14 cellular contexts compared by ENCODE assay signal in the genomic region with DNA sequence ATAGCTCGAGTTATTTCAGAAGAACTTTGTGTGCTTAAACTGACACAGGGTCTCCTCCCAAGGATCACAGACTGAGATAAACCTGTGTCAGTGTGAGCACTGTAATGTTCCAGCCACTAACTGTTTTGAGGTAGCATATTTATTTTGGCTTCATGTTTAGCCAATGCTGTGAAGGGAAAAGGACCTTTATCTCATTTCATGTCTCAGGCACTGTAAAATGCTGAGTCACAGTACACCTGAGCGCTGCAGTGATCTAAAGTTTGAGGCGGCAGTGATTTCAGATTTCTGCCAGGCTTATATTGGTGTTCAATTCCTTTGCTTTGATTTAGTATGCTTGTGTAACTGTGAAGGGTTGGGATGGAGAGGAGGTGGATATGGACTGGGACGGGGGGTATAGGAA. TPM values are rescaled to one million over a fixed set of nuclear protein-coding genes. Genes with fewer than 3 reads are reported as not detected.
DNase-seq lines count a peak whose midpoint lies in the region; ATAC-seq, FAIRE-seq and TF ChIP-seq lines count a peak whose summit lies in the region.
"Had no signal": no experiment of that assay in that cellular context is flagged by ENCODE, and none has a peak within 500 bp of the region (broad histone marks: within the 10 kb centered on the region; RNA-seq: fewer than 3 reads in every experiment).

No MANE protein-coding gene starts in this region.

- peak overlapping the region; percentile 71 to 86 for H3K27ac Mint-ChIP-seq in T-cell

- no peaks in the 10 kb centered on the region for H3K36me3 ChIP-seq in GM06990 (ENCODE audit: control insufficient read depth, insufficient read depth, low read length)
- no peaks in the 10 kb centered on the region for H3K36me3 ChIP-seq in HepG2 (replicated peaks in 1 of 2; ENCODE audit: control insufficient read depth in 1 of 2, insufficient read depth in 2 of 2, low read length in 2 of 2)
- H3K36me3 ChIP-seq in brain microvascular endothelial cell (replicated peaks): no peaks in the 10 kb centered on the region
- H3K36me3 ChIP-seq in upper lobe of right lung: peaks cover 2% of the 10 kb centered on the region

- H3K27ac ChIP-seq in 22Rv1 (peak overlapping the region; percentile 46), HepG2 (ENCODE audit: extremely low read length, insufficient read depth, low read length) (no peak overlapping the region), brain microvascular endothelial cell (no peak overlapping the region), upper lobe of right lung (no peak overlapping the region)
- H3K27ac ChIP-seq: epithelial cell of prostate had no signal

- no TSS peak for BruUV-seq in HepG2 (replicated peaks; lab: Mats Ljungman, UMichigan)

- peak overlapping the region; percentile 43 for H3K4me2 ChIP-seq in HepG2 (ENCODE audit: low read depth, low read length)

- H3K4me3 Mint-ChIP-seq in T-cell: no peak overlapping the region
- H3K4me3 Mint-ChIP-seq: B cell, memory B cell had no signal

- TF ChIP-seq CTCF in 22Rv1 (IDR thresholded peaks at IDR 0.05): no peak
- no peak for TF ChIP-seq CTCF in GM06990 (IDR thresholded peaks at IDR 0.05; ENCODE audit: insufficient read depth, low read length, poor library complexity, severe bottlenecking)
- TF ChIP-seq CTCF in HepG2 (CRISPR knock-in tag; IDR thresholded peaks at IDR 0.05): no peak
- TF ChIP-seq CTCF in brain microvascular endothelial cell (IDR thresholded peaks at IDR 0.05; ENCODE audit: low read depth, low read length, missing control alignments): no peak
- TF ChIP-seq CTCF in upper lobe of right lung (IDR thresholded peaks at IDR 0.05): no peak

- no peak for TF ChIP-seq RAD21 in HepG2 (CRISPR knock-in tag; IDR thresholded peaks at IDR 0.05)

- peak; percentile 11 for DNase-seq in GM06990 (ENCODE audit: extremely low read depth, insufficient read length)
- DNase-seq in T-cell: no peak
- DNase-seq in HepG2 (ENCODE audit: low spot score): peak; percentile 23
- DNase-seq in brain microvascular endothelial cell: no peak
- no peak for DNase-seq in upper lobe of right lung
- DNase-seq: hypothalamus, NCI-H446, posterior cingulate gyrus had no signal

- H3K9ac ChIP-seq in HepG2 (ENCODE audit: insufficient read depth, low read depth, low read length): no peak overlapping the region

- H3K27me3 ChIP-seq in GM06990 (replicated peaks; ENCODE audit: control insufficient read depth, insufficient read depth, low read length): no peaks in the 10 kb centered on the region
- H3K27me3 ChIP-seq in HepG2 (ENCODE audit: control insufficient read depth in 1 of 2, insufficient read depth in 2 of 2, low read length in 2 of 2): no peaks in the 10 kb centered on the region; a peak in 1 of 5 replicates
- H3K27me3 ChIP-seq in brain microvascular endothelial cell (replicated peaks): no peaks in the 10 kb centered on the region
- no peaks in the 10 kb centered on the region for H3K27me3 ChIP-seq in upper lobe of right lung

- in situ Hi-C loops in HepG2 (cut with HindIII; ENCODE audit: extremely low pct_ligation_motif_present, low pct_unique_long_range_greater_than_20kb): no loop called here
- in situ Hi-C loops in brain microvascular endothelial cell (cut with HindIII; ENCODE audit: low pct_ligation_motif_present, low sequenced_read_pairs): no loop called here

- H3K4me1 Mint-ChIP-seq in T-cell: peaks cover 29 to 40% (median 36%) of the 10 kb centered on the region in 3 donors

- TF ChIP-seq POLR2A in HepG2 (IDR thresholded peaks at IDR 0.05; ENCODE audit: insufficient read depth in 1 of 2, low read depth in 2 of 2, low read length in 2 of 2): no peak

- H3K27me3 Mint-ChIP-seq in T-cell: no peaks in the 10 kb centered on the region
- H3K27me3 Mint-ChIP-seq: B cell, memory B cell had no signal

- peaks cover 3% of the 10 kb centered on the region for H3K36me3 Mint-ChIP-seq in T-cell

- H3K4me1 ChIP-seq in HepG2 (ENCODE audit: insufficient read depth, low read length): peaks cover 58% of the 10 kb centered on the region
- H3K4me1 ChIP-seq in upper lobe of right lung: peaks cover 12% of the 10 kb centered on the region

- H4K20me1 ChIP-seq in HepG2 (ENCODE audit: insufficient read depth, low read length): peaks cover 11% of the 10 kb centered on the region

- H3K4me3 ChIP-seq in GM06990 (replicated peaks; ENCODE audit: low read depth, low read length): peak overlapping the region; percentile 14; the same call in 1 of the 2 replicates
- H3K4me3 ChIP-seq in HepG2 (replicated peaks in 1 of 3; ENCODE audit: insufficient read depth in 1 of 3, low read depth in 2 of 3, low read length in 3 of 3): no peak overlapping the region
- H3K4me3 ChIP-seq in brain microvascular endothelial cell (ENCODE audit: low read depth, low read length): no peak overlapping the region
- no peak overlapping the region for H3K4me3 ChIP-seq in upper lobe of right lung

- H2AFZ ChIP-seq in HepG2 (ENCODE audit: low read length): no peak overlapping the region

- H3K9me3 ChIP-seq in HepG2 (ENCODE audit: low read length) (no peaks in the 10 kb centered on the region), upper lobe of right lung (no peaks in the 10 kb centered on the region)

- intact Hi-C loops in HepG2 (cut with micrococcal nuclease; ENCODE audit: unreplicated experiment) (no loop called here), upper lobe of right lung (cut with DNase I) (no loop called here)

- TF ChIP-seq EP300 in HepG2 (IDR thresholded peaks at IDR 0.05; ENCODE audit: low read depth in 2 of 2, low read length in 2 of 2) (no peak), HepG2 (CRISPR knock-in tag; IDR thresholded peaks at IDR 0.05; ENCODE audit: borderline replicate concordance) (no peak)

- WGBS in HepG2 (ENCODE audit: low lambda C conversion rate): 14% methylated on average over 4 of the region's 4 CpGs

- no peaks in the 10 kb centered on the region for H3K9me3 Mint-ChIP-seq in T-cell
- H3K9me3 Mint-ChIP-seq: memory B cell had no signal

- POLR2A ChIA-PET in T-cell (lab: Charles Lee): interaction anchor here in 1 of 2 donors (0.6 to 1.0 kb wide), 3 partner anchors 20 to 269 kb away, joined by 3 to 4 read pairs (median 3); partner anchors contain the start of gene C16orf87
- POLR2A ChIA-PET in HepG2 (lab: Yijun Ruan, JAX): interaction anchor here (0.9 to 5.3 kb wide), 2 partner anchors 15 to 93 kb away, joined by 3 to 49 read pairs; no protein-coding TSS in a partner anchor

- peak; percentile 50 for FAIRE-seq in HepG2 (lab: Jason Lieb, UNC)

- peaks cover 18% of the 10 kb centered on the region for H3K79me2 ChIP-seq in HepG2 (ENCODE audit: insufficient read depth, low read length)

- ATAC-seq in T-cell (replicated peaks in 1 of 4) (no peak), HepG2 (no peak), SK-N-SH treated with all-trans-retinoic acid at 6 μM for 48 hours (no peak), upper lobe of right lung (no peak), HG02798 (IDR thresholded peaks at IDR 0.05; ENCODE audit: poor library complexity, unreplicated experiment) (no peak)

- CTCF ChIA-PET in T-cell (lab: Charles Lee) (no interaction called here), HepG2 (lab: Yijun Ruan, JAX; ENCODE audit: low intra/inter-chr PET ratio, low total read pairs) (no interaction called here)

TF ChIP-seq in HepG2, 621 proteins besides CTCF, POLR2A, EP300 and RAD21 (continues in another document):
- TF ChIP-seq ZBTB8A (CRISPR knock-in tag; IDR thresholded peaks at IDR 0.05; ENCODE audit: borderline replicate concordance, low read depth): no peak
- no peak for TF ChIP-seq FOXO1 (CRISPR knock-in tag; IDR thresholded peaks at IDR 0.05)
- TF ChIP-seq CREB1 (IDR thresholded peaks at IDR 0.05): no peak
- TF ChIP-seq CREB1 (CRISPR knock-in tag; IDR thresholded peaks at IDR 0.05): no peak
- peak; percentile 85 for TF ChIP-seq MAFF (IDR thresholded peaks at IDR 0.05; ENCODE audit: low read depth, low read length)
- TF ChIP-seq NFE2L2 (IDR thresholded peaks at IDR 0.05; ENCODE audit: low read length): peak; percentile 99
- no peak for TF ChIP-seq SCMH1 (CRISPR knock-in tag; IDR thresholded peaks at IDR 0.05; ENCODE audit: borderline replicate concordance)

TF ChIP-seq in SK-N-SH treated with all-trans-retinoic acid at 6 μM for 48 hours, 23 proteins besides CTCF, POLR2A, EP300 and RAD21 (continues in another document):
- TF ChIP-seq ISL1 (CRISPR knock-in tag; IDR thresholded peaks at IDR 0.05) (no peak), CSDC2 (CRISPR knock-in tag; IDR thresholded peaks at IDR 0.05) (no peak), ZC3H10 (CRISPR knock-in tag; IDR thresholded peaks at IDR 0.05) (no peak)

RNA-seq across cellular contexts. Expression of gene DNAJA2, which starts 3.1 kb away (rescaled TPM):
- total RNA-seq in T-cell (10 to 100 TPM; 60.4 to 75.3 (median 67.4) TPM), HepG2 (2016; rRNA removed; fragmentation: Illumina TruSeq; extraction: Trizol) (176 and 181 TPM in 2 replicates), upper lobe of right lung (43.4 TPM)
- total RNA-seq in HepG2 (2016; cell fraction: cytosol; rRNA removed; fragmentation: Illumina TruSeq; extraction: Trizol; ENCODE audit: low read depth): 47.3 and 50.8 TPM in 2 replicates
- 176 and 177 TPM in 2 replicates for total RNA-seq in HepG2 (2016; cell fraction: insoluble cytoplasmic fraction; rRNA removed; fragmentation: Illumina TruSeq; extraction: Trizol)
- 92.5 and 108 TPM in 2 replicates for total RNA-seq in HepG2 (2016; cell fraction: membrane; rRNA removed; fragmentation: Illumina TruSeq; extraction: Trizol)
- 65.1 and 73.4 TPM in 2 replicates for total RNA-seq in HepG2 (2016; cell fraction: nucleus; rRNA removed; fragmentation: Illumina TruSeq; extraction: Trizol)
- 22.0 and 25.4 TPM in 2 replicates for polyA plus RNA-seq in HepG2 (2011; rRNA removed)
- polyA plus RNA-seq in HepG2 (2011; cell fraction: cytosol; rRNA removed): 10.6 and 19.4 TPM in 2 replicates
- polyA plus RNA-seq in HepG2 (2011; cell fraction: nucleus; rRNA removed): 9.5 and 13.3 TPM in 2 replicates
- 107 and 109 TPM in 2 replicates for polyA plus RNA-seq in HepG2 (2012)
- polyA plus RNA-seq in HepG2 (2016; cell fraction: cytosol; fragmentation: Illumina TruSeq; extraction: Trizol; ENCODE audit: low read depth): 27.5 and 27.6 TPM in 2 replicates
- 139 and 148 TPM in 2 replicates for polyA plus RNA-seq in HepG2 (2016; cell fraction: insoluble cytoplasmic fraction; fragmentation: Illumina TruSeq; extraction: Trizol; ENCODE audit: low read depth)
- polyA plus RNA-seq in HepG2 (2016; cell fraction: membrane; fragmentation: Illumina TruSeq; extraction: Trizol; ENCODE audit: low read depth): 41.2 and 43.1 TPM in 2 replicates
- 78.3 and 82.7 TPM in 2 replicates for polyA plus RNA-seq in HepG2 (2016; cell fraction: nucleus; fragmentation: Illumina TruSeq; extraction: Trizol; ENCODE audit: insufficient read depth, low read depth)
- 17.9 and 28.5 TPM in 2 replicates for polyA minus RNA-seq in HepG2 (2011; rRNA and poly(A)+ RNA removed; ENCODE audit: low replicate concordance)
- 57.4 and 64.5 TPM in 2 replicates for polyA minus RNA-seq in HepG2 (2011; cell fraction: cytosol; rRNA and poly(A)+ RNA removed)
- polyA minus RNA-seq in HepG2 (2011; cell fraction: nucleus; rRNA and poly(A)+ RNA removed): 42.6 and 54.6 TPM in 2 replicates

Comparison
In these comparisons a context has a peak if more than half of its experiments do, and no peak if none do; other contexts are left out.
1. DNase-seq: peak in GM06990 (single experiment) and HepG2 (single experiment); none in T-cell (0 of 34), brain microvascular endothelial cell (single experiment) and upper lobe of right lung (single experiment).